8 cellular contexts compared by ENCODE assay signal in the genomic region with DNA sequence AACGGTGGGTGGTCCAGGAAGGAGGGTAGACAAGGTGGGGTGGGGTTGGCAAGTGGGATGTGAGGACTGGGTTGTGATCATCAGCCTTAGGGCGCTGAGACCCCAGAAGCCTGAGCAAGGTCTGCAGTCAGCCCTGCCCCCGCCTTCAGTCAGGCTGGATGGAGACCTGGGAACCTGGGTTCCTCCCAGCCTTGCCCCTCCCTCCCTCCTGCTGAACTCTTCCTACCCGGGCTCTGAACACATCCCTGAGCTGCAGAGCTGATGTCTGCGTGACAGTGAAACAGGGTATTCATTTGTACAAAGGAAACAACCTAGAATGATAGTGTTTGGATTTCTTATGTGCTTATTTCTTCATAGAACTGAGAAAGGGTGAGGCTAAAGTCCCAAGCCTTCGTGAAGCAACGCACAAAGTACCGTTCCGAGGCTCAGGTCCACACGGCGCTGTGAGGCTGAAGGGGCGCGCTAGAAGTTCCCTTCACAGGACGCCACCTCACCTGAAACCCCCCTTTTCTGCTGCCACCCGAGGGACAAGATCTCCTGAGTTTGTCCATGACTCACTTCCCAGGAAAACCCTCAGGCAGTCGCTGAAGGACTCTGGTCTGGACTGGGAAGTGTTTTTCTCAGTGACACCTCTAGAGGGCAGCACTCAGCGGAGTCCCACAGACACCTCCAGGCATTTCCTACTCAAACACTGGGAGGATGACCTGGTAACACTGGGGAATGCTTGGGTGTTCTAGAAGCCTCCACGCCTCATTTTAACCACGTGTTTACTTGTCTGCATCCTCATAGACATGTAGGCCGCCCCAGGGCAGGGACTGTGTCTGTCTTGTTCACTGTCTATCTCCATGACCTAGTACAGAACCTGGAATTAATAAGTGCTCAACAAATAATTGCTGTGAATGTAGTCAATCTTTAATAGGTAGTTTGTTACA. TPM values are rescaled to one million over a fixed set of nuclear protein-coding genes. Genes with fewer than 3 reads are reported as not detected.
DNase-seq lines count a peak whose midpoint lies in the region; TF ChIP-seq lines count a peak whose summit lies in the region.
"Had no signal": no experiment of that assay in that cellular context is flagged by ENCODE, and none has a peak within 500 bp of the region (broad histone marks: within the 10 kb centered on the region; RNA-seq: fewer than 3 reads in every experiment).

No MANE protein-coding gene starts in this region.

- CTCF ChIA-PET in HEK293 (lab: Yijun Ruan, JAX) = interaction anchor here (0.6 to 1.8 kb wide), 7 partner anchors 11 to 645 kb away, joined by 3 to 4 read pairs (median 3); a partner anchor contains a TSS

- H3K27me3 ChIP-seq in WERI-Rb-1 (ENCODE audit: insufficient read depth, low read depth, severe bottlenecking) (no peaks in the 10 kb centered on the region), liver (ENCODE audit: control insufficient read depth in 4 of 4, insufficient read depth in 4 of 4, low read length in 3 of 4) (no peaks in the 10 kb centered on the region)

- peaks cover 30% of the 10 kb centered on the region for H3K27me3 Mint-ChIP-seq in chondrocyte (ENCODE audit: low read depth)

- H3K9me3 Mint-ChIP-seq in chondrocyte (ENCODE audit: low read depth) = no peaks in the 10 kb centered on the region

- no peaks in the 10 kb centered on the region for H3K36me3 Mint-ChIP-seq in chondrocyte (ENCODE audit: low read depth)

- H3K9me3 ChIP-seq in HEK293 (ENCODE audit: control insufficient read depth, insufficient read depth, low read depth, low read length) = no peaks in the 10 kb centered on the region
- no peaks in the 10 kb centered on the region for H3K9me3 ChIP-seq in WERI-Rb-1 (ENCODE audit: severe bottlenecking)
- no peaks in the 10 kb centered on the region for H3K9me3 ChIP-seq in liver (ENCODE audit: control insufficient read depth in 4 of 4, low read length in 3 of 4)

- H3K4me1 ChIP-seq in HEK293 (ENCODE audit: control insufficient read depth, insufficient read depth, low read length) (no peaks in the 10 kb centered on the region), liver (ENCODE audit: control insufficient read depth in 4 of 4, insufficient read depth in 4 of 4, low read length in 3 of 4) (no peaks in the 10 kb centered on the region)

- peak; percentile 59 for DNase-seq in GM10266 (ENCODE audit: extremely low spot score)
- peak; percentile 21 for DNase-seq in NCI-H1694 treated with DMSO at 0.1 percent for 48 hours (lab: John Stamatoyannopoulos, UW)
- DNase-seq in WERI-Rb-1 = peak; percentile 86
- no peak for DNase-seq in chondrocyte (ENCODE audit: low spot score)
- DNase-seq in stimulated activated CD8-positive, alpha-beta memory T cell treated with anti-CD3 and anti-CD28 coated beads, Interleukin-15, amount 100 ng/mL, for 48 hours (ENCODE audit: low read depth in 2 of 2) = peak; percentile 15 to 22

- peaks cover 3% of the 10 kb centered on the region for H3K4me1 Mint-ChIP-seq in chondrocyte (ENCODE audit: low read depth)

- H3K4me3 Mint-ChIP-seq in chondrocyte (ENCODE audit: unreplicated experiment) = no peak overlapping the region

- peak; percentile 77 to 85 for TF ChIP-seq RAD21 in liver (IDR thresholded peaks at IDR 0.05)

- H3K36me3 ChIP-seq in HEK293 (ENCODE audit: control insufficient read depth in 2 of 2, insufficient read depth in 1 of 2, low read length in 2 of 2) (no peaks in the 10 kb centered on the region), WERI-Rb-1 (no peaks in the 10 kb centered on the region), liver (ENCODE audit: control insufficient read depth in 4 of 4, insufficient read depth in 3 of 4, low read depth in 1 of 4, low read length in 3 of 4) (no peaks in the 10 kb centered on the region)

- no peak overlapping the region for H3K27ac ChIP-seq in HEK293 (ENCODE audit: extremely low read depth, low read depth, low read length)
- no peak overlapping the region for H3K27ac ChIP-seq in WERI-Rb-1
- no peak overlapping the region for H3K27ac ChIP-seq in liver (ENCODE audit: low read depth in 1 of 2, low read length in 2 of 2)

- H3K27ac Mint-ChIP-seq in chondrocyte (ENCODE audit: unreplicated experiment) = no peak overlapping the region

- H3K9ac ChIP-seq in liver (ENCODE audit: low read depth in 1 of 2, low read length in 2 of 2) = no peak overlapping the region

- 47% methylated on average over 20 of the region's 20 CpGs for WGBS in liver

- POLR2A ChIA-PET in HEK293 (lab: Yijun Ruan, JAX) = no interaction called here

- H3K4me3 ChIP-seq in HEK293 (ENCODE audit: low read depth, low read length) (no peak overlapping the region), WERI-Rb-1 (ENCODE audit: low read depth, low read length) (no peak overlapping the region), liver (ENCODE audit: low read depth in 1 of 3, low read length in 3 of 3) (peak overlapping the region in 2 of 3 donors; percentile 34 to 36)

- TF ChIP-seq CTCF in GM10266 (IDR thresholded peaks at IDR 0.05; ENCODE audit: control insufficient read depth, insufficient read depth, low read depth, missing control alignments) (peak; percentile 62), HEK293 (tag by site-specific recombination; IDR thresholded peaks at IDR 0.05) (peak; percentile 37; the same call in 1 of the 2 replicates), WERI-Rb-1 (IDR thresholded peaks at IDR 0.05; ENCODE audit: low read depth, low read length) (peak; percentile 92), chondrocyte (IDR thresholded peaks at IDR 0.05) (peak; percentile 83), liver (IDR thresholded peaks at IDR 0.05; ENCODE audit: low read depth, low read length, missing input control) (peak; percentile 72)

TF ChIP-seq in HEK293, 187 proteins besides CTCF, POLR2A, EP300 and RAD21 (continues in another document):
- TF ChIP-seq, protein P1, sequence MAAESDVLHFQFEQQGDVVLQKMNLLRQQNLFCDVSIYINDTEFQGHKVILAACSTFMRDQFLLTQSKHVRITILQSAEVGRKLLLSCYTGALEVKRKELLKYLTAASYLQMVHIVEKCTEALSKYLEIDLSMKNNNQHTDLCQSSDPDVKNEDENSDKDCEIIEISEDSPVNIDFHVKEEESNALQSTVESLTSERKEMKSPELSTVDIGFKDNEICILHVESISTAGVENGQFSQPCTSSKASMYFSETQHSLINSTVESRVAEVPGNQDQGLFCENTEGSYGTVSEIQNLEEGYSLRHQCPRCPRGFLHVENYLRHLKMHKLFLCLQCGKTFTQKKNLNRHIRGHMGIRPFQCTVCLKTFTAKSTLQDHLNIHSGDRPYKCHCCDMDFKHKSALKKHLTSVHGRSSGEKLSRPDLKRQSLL (tag by site-specific recombination; IDR thresholded peaks at IDR 0.05) = no peak
- TF ChIP-seq, protein P2, sequence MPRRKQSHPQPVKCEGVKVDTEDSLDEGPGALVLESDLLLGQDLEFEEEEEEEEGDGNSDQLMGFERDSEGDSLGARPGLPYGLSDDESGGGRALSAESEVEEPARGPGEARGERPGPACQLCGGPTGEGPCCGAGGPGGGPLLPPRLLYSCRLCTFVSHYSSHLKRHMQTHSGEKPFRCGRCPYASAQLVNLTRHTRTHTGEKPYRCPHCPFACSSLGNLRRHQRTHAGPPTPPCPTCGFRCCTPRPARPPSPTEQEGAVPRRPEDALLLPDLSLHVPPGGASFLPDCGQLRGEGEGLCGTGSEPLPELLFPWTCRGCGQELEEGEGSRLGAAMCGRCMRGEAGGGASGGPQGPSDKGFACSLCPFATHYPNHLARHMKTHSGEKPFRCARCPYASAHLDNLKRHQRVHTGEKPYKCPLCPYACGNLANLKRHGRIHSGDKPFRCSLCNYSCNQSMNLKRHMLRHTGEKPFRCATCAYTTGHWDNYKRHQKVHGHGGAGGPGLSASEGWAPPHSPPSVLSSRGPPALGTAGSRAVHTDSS (tag by site-specific recombination; IDR thresholded peaks at IDR 0.05) = no peak
- no peak for TF ChIP-seq ZNF624 (tag by site-specific recombination; IDR thresholded peaks at IDR 0.05)
- TF ChIP-seq ZNF654 (tag by site-specific recombination; IDR thresholded peaks at IDR 0.05; ENCODE audit: low read depth) = peak; percentile 13; the same call in 1 of the 2 replicates
- no peak for TF ChIP-seq ZEB2 (tag by site-specific recombination; IDR thresholded peaks at IDR 0.05)
- TF ChIP-seq ZNF677 (tag by site-specific recombination; IDR thresholded peaks at IDR 0.05) = no peak
- TF ChIP-seq ZNF600 (tag by site-specific recombination; IDR thresholded peaks at IDR 0.05) = peak; percentile 38; the same call in 1 of the 2 replicates

TF ChIP-seq in liver, 16 proteins besides CTCF, POLR2A, EP300 and RAD21 (continues in another document):
- TF ChIP-seq, protein P3, sequence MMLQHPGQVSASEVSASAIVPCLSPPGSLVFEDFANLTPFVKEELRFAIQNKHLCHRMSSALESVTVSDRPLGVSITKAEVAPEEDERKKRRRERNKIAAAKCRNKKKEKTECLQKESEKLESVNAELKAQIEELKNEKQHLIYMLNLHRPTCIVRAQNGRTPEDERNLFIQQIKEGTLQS (IDR thresholded peaks at IDR 0.05) = peak; percentile 13
- TF ChIP-seq FOXA2 (IDR thresholded peaks at IDR 0.05) (no peak), GABPA (IDR thresholded peaks at IDR 0.05 in 1 of 2, conservative IDR thresholded peaks at IDR 0.05 in 1 of 2) (no peak), NR2F2 (IDR thresholded peaks at IDR 0.05) (no peak), SP1 (IDR thresholded peaks at IDR 0.05) (no peak), FOXA1 (IDR thresholded peaks at IDR 0.05) (no peak), TAF1 (conservative IDR thresholded peaks at IDR 0.05) (no peak), RXRA (IDR thresholded peaks at IDR 0.05) (peak in 1 of 2 donors; percentile 9), YY1 (IDR thresholded peaks at IDR 0.05) (no peak), HNF4A (conservative IDR thresholded peaks at IDR 0.05) (peak; percentile 29 to 61)
- TF ChIP-seq, protein P4, sequence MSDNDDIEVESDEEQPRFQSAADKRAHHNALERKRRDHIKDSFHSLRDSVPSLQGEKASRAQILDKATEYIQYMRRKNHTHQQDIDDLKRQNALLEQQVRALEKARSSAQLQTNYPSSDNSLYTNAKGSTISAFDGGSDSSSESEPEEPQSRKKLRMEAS (IDR thresholded peaks at IDR 0.05) = no peak
- TF ChIP-seq, protein P5, sequence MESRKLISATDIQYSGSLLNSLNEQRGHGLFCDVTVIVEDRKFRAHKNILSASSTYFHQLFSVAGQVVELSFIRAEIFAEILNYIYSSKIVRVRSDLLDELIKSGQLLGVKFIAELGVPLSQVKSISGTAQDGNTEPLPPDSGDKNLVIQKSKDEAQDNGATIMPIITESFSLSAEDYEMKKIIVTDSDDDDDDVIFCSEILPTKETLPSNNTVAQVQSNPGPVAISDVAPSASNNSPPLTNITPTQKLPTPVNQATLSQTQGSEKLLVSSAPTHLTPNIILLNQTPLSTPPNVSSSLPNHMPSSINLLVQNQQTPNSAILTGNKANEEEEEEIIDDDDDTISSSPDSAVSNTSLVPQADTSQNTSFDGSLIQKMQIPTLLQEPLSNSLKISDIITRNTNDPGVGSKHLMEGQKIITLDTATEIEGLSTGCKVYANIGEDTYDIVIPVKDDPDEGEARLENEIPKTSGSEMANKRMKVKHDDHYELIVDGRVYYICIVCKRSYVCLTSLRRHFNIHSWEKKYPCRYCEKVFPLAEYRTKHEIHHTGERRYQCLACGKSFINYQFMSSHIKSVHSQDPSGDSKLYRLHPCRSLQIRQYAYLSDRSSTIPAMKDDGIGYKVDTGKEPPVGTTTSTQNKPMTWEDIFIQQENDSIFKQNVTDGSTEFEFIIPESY (IDR thresholded peaks at IDR 0.05) = no peak

RNA-seq across cellular contexts. Expression of a gene that starts 1.2 kb away (rescaled TPM):
- total RNA-seq in chondrocyte (not detected in 3 replicates), liver (not detected)
- not detected for polyA plus RNA-seq in liver
- polyA plus RNA-seq: esophagus had no signal

RNA-seq across cellular contexts. Expression of a gene that starts 35.8 kb away (rescaled TPM):
- total RNA-seq in chondrocyte (not detected in 3 replicates), liver (100 to 1,000 TPM in 1 of 2 donors, 10 to 100 TPM in 1; 59.4 to 160 TPM)
- polyA plus RNA-seq in liver = 100 to 1,000 TPM; 131 to 247 TPM

Comparison
In these comparisons a context has a peak if more than half of its experiments do, and no peak if none do; other contexts are left out.
1. CTCF ChIP-seq: peak in every context shown above with its lines; median percentile 92 in WERI-Rb-1; 83 in chondrocyte; 72 in liver; 62 in GM10266; 37 in HEK293.
2. H3K4me3 ChIP-seq: peak in liver (2 of 3); none in HEK293 (single experiment) and WERI-Rb-1 (single experiment).
3. RNA of a gene that starts 35.8 kb away (total RNA-seq): 59.4 to 160 TPM in liver; not detected in chondrocyte; every median in the first group is over 10 times any median in the second.